Comparison of ENCODE assay signal across 9 cellular contexts in the genomic region with DNA sequence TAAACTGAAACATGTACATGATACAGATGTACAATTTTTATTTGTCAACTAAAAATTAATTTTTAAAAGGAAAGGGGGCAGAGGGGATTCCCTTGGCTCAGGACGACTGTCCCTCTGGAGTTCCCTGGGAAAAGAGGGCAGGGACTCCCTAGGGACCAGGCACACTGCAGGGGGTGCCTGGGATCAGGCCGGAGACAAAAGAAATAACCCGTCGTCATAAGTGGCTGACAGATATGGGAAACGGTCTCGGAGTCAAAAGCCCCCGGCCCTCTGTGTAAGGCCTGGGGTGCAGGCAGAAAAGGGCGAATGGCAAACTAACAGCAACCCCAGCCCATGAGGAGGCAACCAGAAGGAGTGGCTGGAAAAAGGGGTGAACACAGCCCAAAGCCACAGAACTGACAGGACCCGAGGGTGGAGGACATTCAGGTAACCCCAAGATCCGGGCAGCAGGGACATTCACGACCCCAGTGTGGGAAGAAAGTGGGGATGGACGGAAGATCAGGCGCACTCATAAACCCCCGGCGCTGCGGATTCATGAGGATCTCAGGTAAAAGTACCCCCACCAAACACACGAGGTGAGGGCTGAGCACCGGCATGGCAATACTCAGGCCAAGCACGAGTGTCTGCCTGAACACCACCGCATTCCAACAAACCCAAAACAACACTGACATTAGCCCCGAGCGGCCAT. TPM values are rescaled to one million over a fixed set of nuclear protein-coding genes. Genes with fewer than 3 reads are reported as not detected.
DNase-seq lines count a peak whose midpoint lies in the region; ATAC-seq and TF ChIP-seq lines count a peak whose summit lies in the region.
"Had no signal": no experiment of that assay in that cellular context is flagged by ENCODE, and none has a peak within 500 bp of the region (broad histone marks: within the 10 kb centered on the region; RNA-seq: fewer than 3 reads in every experiment).

No MANE protein-coding gene starts in this region.

- H2AFZ ChIP-seq in ACC112 (ENCODE audit: low read length, unreplicated experiment) (no peak overlapping the region), PC-3 (ENCODE audit: low read length) (peak overlapping the region; percentile 51), neuronal stem cell (ENCODE audit: low read length) (no peak overlapping the region)

- H3K79me1 ChIP-seq in neuronal stem cell (ENCODE audit: low read depth, low read length), result peaks cover 23% of the 10 kb centered on the region

- POLR2A ChIA-PET in PC-3 (lab: Charles Lee; ENCODE audit: unreplicated experiment) (no interaction called here), GM10248 (lab: Yijun Ruan, JAX) (no interaction called here)

- TF ChIP-seq POLR2A in testis (IDR thresholded peaks at IDR 0.05), result no peak

- H3K18ac ChIP-seq in neuronal stem cell (ENCODE audit: low read length), result no peak overlapping the region

- ATAC-seq in PC-3 (no peak), HG02571 (IDR thresholded peaks at IDR 0.05; ENCODE audit: unreplicated experiment) (no peak)

- 76 to 77% methylated on average over 22 of the region's 22 CpGs for WGBS in esophagus, 2 donors
- no CpG with 5 or more reads among the region's 22 CpGs for WGBS in neuronal stem cell (ENCODE audit: extremely low coverage in 2 of 2, insufficient read length in 2 of 2, insufficient replicate concordance in 1 of 2), 2 donors
- WGBS in testis, 2 donors, result 75 to 79% methylated on average over 20 to 22 of the region's 22 CpGs

- H3K23ac ChIP-seq in neuronal stem cell (ENCODE audit: low read depth, low read length, poor library complexity), result no peak overlapping the region

- H3K4me3 ChIP-seq in ACC112 (ENCODE audit: low read depth, low read length) (peak overlapping the region; percentile 70), PC-3 (ENCODE audit: low read length) (peak overlapping the region; percentile 55), esophagus (ENCODE audit: low read depth in 1 of 2, low read length in 2 of 2) (no peak overlapping the region), neuronal stem cell (ENCODE audit: low read length in 2 of 2) (no peak overlapping the region), testis (no peak overlapping the region)

- H3K27me3 ChIP-seq in ACC112 (ENCODE audit: insufficient read depth, low read length) (no peaks in the 10 kb centered on the region), PC-3 (ENCODE audit: low read length) (no peaks in the 10 kb centered on the region), esophagus (ENCODE audit: control insufficient read depth in 1 of 2, insufficient read depth in 2 of 2, low read length in 2 of 2) (no peaks in the 10 kb centered on the region), neuronal stem cell (ENCODE audit: control insufficient read depth in 3 of 3, insufficient read depth in 3 of 3, low read depth in 1 of 3, low read length in 3 of 3) (no peaks in the 10 kb centered on the region), testis (no peaks in the 10 kb centered on the region)

- intact Hi-C loops in PC-3 (cut with micrococcal nuclease) (loop anchor here (5.0 kb wide), 2 partner anchors 36 to 56 kb away; no protein-coding TSS in a partner anchor), testis (cut with DNase I; ENCODE audit: low total_unique reads) (no loop called here)

- BruUV-seq in PC-3 (replicated peaks; lab: Mats Ljungman, UMichigan), result no TSS peak

- no peak overlapping the region for H4K91ac ChIP-seq in neuronal stem cell (ENCODE audit: low read depth, low read length, poor library complexity)

- peak overlapping the region; percentile 26 for H3K14ac ChIP-seq in neuronal stem cell (ENCODE audit: low read length)

- H3K4me2 ChIP-seq in PC-3 (ENCODE audit: low read length) (peak overlapping the region; percentile 78), neuronal stem cell (ENCODE audit: insufficient read depth, low read length, poor library complexity, severe bottlenecking) (no peak overlapping the region)

- H4K20me1 ChIP-seq in PC-3 (ENCODE audit: low read length), result no peaks in the 10 kb centered on the region; the same call in 1 of the 2 replicates

- H3K4me1 ChIP-seq in ACC112 (ENCODE audit: control insufficient read depth, insufficient read depth, low read length, unreplicated experiment) (peaks cover 76% of the 10 kb centered on the region), PC-3 (ENCODE audit: insufficient read depth, low read length) (peaks cover 65% of the 10 kb centered on the region), esophagus (ENCODE audit: control insufficient read depth in 2 of 2, insufficient read depth in 2 of 2, low read length in 1 of 2) (peaks cover 25 to 59% of the 10 kb centered on the region in 2 donors), neuronal stem cell (ENCODE audit: control insufficient read depth in 2 of 2, insufficient read depth in 1 of 2, low read depth in 1 of 2, low read length in 2 of 2) (peaks cover 24 to 36% of the 10 kb centered on the region in 2 donors), testis (peaks cover 50% of the 10 kb centered on the region)

- H2AK5ac ChIP-seq in neuronal stem cell (ENCODE audit: low read depth, low read length), result no peak overlapping the region

- no peak overlapping the region for H2BK120ac ChIP-seq in neuronal stem cell (ENCODE audit: low read depth, low read length)

- H3K9me3 ChIP-seq in PC-3 (ENCODE audit: low read length) (no peaks in the 10 kb centered on the region), esophagus (ENCODE audit: control insufficient read depth in 2 of 2, insufficient read depth in 1 of 2, low read depth in 1 of 2, low read length in 1 of 2) (no peaks in the 10 kb centered on the region), neuronal stem cell (replicated peaks in 1 of 2; ENCODE audit: control insufficient read depth in 2 of 2, insufficient read depth in 1 of 2, low read depth in 1 of 2, low read length in 2 of 2) (no peaks in the 10 kb centered on the region), testis (no peaks in the 10 kb centered on the region)

- no peak overlapping the region for H2BK12ac ChIP-seq in neuronal stem cell (ENCODE audit: low read length)

- TF ChIP-seq CTCF in PC-3 (conservative IDR thresholded peaks at IDR 0.05; ENCODE audit: low read depth, low read length) (no peak), GM10248 (IDR thresholded peaks at IDR 0.05; ENCODE audit: control extremely low read depth, extremely low read depth, low read depth, missing control alignments) (no peak), testis (IDR thresholded peaks at IDR 0.05) (no peak)

- no peak overlapping the region for H3K4ac ChIP-seq in neuronal stem cell (ENCODE audit: low read length)

- H4K8ac ChIP-seq in neuronal stem cell (ENCODE audit: low read depth, low read length), result no peak overlapping the region

- peaks cover 88% of the 10 kb centered on the region for H3K79me2 ChIP-seq in ACC112 (ENCODE audit: control insufficient read depth, insufficient read depth, low read length, unreplicated experiment)
- H3K79me2 ChIP-seq in PC-3 (ENCODE audit: low read length), result peaks cover 89% of the 10 kb centered on the region

- no peak overlapping the region for H2BK5ac ChIP-seq in neuronal stem cell (ENCODE audit: low read length)

- peaks cover 6% of the 10 kb centered on the region for H3F3A ChIP-seq in PC-3 (ENCODE audit: low read length, unreplicated experiment)

- no peaks in the 10 kb centered on the region for H3K9me2 ChIP-seq in PC-3 (replicated peaks; ENCODE audit: low read length)

- no peak for DNase-seq in PC-3
- DNase-seq in neuronal stem cell (ENCODE audit: low spot score), result no peak
- DNase-seq in GM10248 (ENCODE audit: extremely low spot score), result no peak
- DNase-seq in testis, result no peak
- no peak for DNase-seq in activated gamma-delta T cell (lab: John Stamatoyannopoulos, UW)
- DNase-seq: NCI-H1105 treated with DMSO at 0.1 percent for 48 hours had no signal

- 0 out of 2 replicates have a peak, but pooled peaks cover 3% of the 10 kb centered on the region for H3K36me3 ChIP-seq in ACC112 (ENCODE audit: insufficient read depth, low read length)
- H3K36me3 ChIP-seq in PC-3 (ENCODE audit: low read depth, low read length), result no peaks in the 10 kb centered on the region; the same call in 1 of the 2 replicates
- H3K36me3 ChIP-seq in esophagus (ENCODE audit: control insufficient read depth in 2 of 2, insufficient read depth in 2 of 2, low read length in 1 of 2), result peaks cover 3 to 13% of the 10 kb centered on the region in 2 donors
- H3K36me3 ChIP-seq in neuronal stem cell (replicated peaks in 1 of 2; ENCODE audit: control insufficient read depth in 2 of 2, insufficient read depth in 2 of 2, low read length in 2 of 2), result peaks cover 21 to 53% of the 10 kb centered on the region in 2 donors
- H3K36me3 ChIP-seq in testis (ENCODE audit: low read depth, missing control alignments), result no peaks in the 10 kb centered on the region

- H3K9ac ChIP-seq in PC-3 (ENCODE audit: low read length) (peak overlapping the region; percentile 69), neuronal stem cell (ENCODE audit: low read depth, low read length, poor library complexity) (no peak overlapping the region)

- H2BK15ac ChIP-seq in neuronal stem cell (ENCODE audit: low read length), result no peak overlapping the region

- H3K27ac ChIP-seq in ACC112 (ENCODE audit: low read depth, low read length), result peak overlapping the region; percentile 97
- peak overlapping the region; percentile 79 for H3K27ac ChIP-seq in PC-3 (ENCODE audit: low read length)
- H3K27ac ChIP-seq in esophagus (ENCODE audit: low read depth in 2 of 2, low read length in 1 of 2), result peak overlapping the region; percentile 81 to 94
- no peak overlapping the region for H3K27ac ChIP-seq in neuronal stem cell (replicated peaks; ENCODE audit: low read length)
- H3K27ac ChIP-seq in testis, result peak overlapping the region in 1 of 2 donors; percentile 80

- CTCF ChIA-PET in PC-3 (lab: Charles Lee), result no interaction called here
- CTCF ChIA-PET in GM10248 (lab: Yijun Ruan, JAX), result no interaction called here

RNA-seq across cellular contexts. Expression of a gene that starts 6.7 kb away (rescaled TPM):
- total RNA-seq in PC-3 (2014; rRNA removed), result 29.0 and 36.5 TPM in 2 replicates
- 10 to 100 TPM; 15.5 to 16.3 TPM for polyA plus RNA-seq in esophagus
- polyA plus RNA-seq in neuronal stem cell (2013, experiment 1 of 2), result 43.3 TPM
- 43.5 TPM for polyA plus RNA-seq in neuronal stem cell (2013, experiment 2 of 2)
- total RNA-seq in testis, result 10 to 100 TPM; 17.3 to 22.4 TPM
- polyA plus RNA-seq in testis (ENCODE audit: insufficient read depth, low read depth, low replicate concordance), result 32.0 TPM

Comparison
In these comparisons a context has a peak if more than half of its experiments do, and no peak if none do; other contexts are left out.
1. H3K4me3 ChIP-seq: peak in ACC112 (single experiment) and PC-3 (single experiment); none in esophagus (0 of 2), neuronal stem cell (0 of 2) and testis (0 of 2).